In the genomic region with DNA sequence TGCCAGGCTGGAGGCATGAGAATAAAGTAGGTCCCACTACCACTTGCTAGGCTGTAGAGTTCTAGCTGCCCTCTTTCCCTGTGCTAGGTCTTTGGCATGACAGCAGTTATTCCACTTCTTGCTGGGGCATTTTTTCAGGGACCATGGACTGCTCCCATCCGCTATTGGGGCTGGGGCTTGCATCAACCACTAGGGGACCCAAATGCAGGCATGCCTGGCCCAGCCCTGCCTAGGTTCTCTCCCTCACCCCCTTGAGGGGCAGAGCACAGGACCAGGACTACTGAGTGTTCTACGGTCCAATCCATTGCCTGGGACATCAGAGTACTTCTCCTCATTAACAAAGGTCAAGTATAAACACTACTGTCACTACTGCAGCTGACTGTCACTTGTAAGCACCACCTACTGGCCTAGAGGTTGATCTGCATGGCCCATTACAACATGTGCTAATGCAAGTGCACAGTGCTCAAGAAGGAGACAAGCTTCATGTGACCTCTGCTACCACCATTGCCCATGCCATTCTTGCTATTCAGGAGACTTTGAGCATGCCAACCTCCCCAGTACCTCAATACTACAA, we compare ENCODE assay signal across 11 cellular contexts.
DNase-seq lines count a peak whose midpoint lies in the region; ATAC-seq and TF ChIP-seq lines count a peak whose summit lies in the region.
"Had no signal": no experiment of that assay in that cellular context is flagged by ENCODE, and none has a peak within 500 bp of the region (broad histone marks: within the 10 kb centered on the region; RNA-seq: fewer than 3 reads in every experiment).

No MANE protein-coding gene starts in this region.

- peak; percentile 64 for ATAC-seq in GM19455 (IDR thresholded peaks at IDR 0.05; ENCODE audit: unreplicated experiment)
- ATAC-seq: psoas muscle had no signal

- no peak for TF ChIP-seq POLR2A in vagina (IDR thresholded peaks at IDR 0.05)

- intact Hi-C loops in A673 (cut with micrococcal nuclease; ENCODE audit: unreplicated experiment) (no loop called here), vagina (cut with DNase I) (no loop called here)

- peak; percentile 42 for TF ChIP-seq CTCF in A673 (conservative IDR thresholded peaks at IDR 0.05; ENCODE audit: low read depth, low read length)
- peak; percentile 40; the same call in 1 of the 2 replicates for TF ChIP-seq CTCF in LNCaP clone FGC (IDR thresholded peaks at IDR 0.05; ENCODE audit: control insufficient read depth, extremely low read depth, insufficient read depth)
- TF ChIP-seq CTCF in epithelial cell of proximal tubule (conservative IDR thresholded peaks at IDR 0.05; ENCODE audit: low read depth, low read length) = peak; percentile 39
- TF ChIP-seq CTCF in vagina (IDR thresholded peaks at IDR 0.05) = no peak

- H3K4me1 ChIP-seq in A673 (ENCODE audit: insufficient read depth, low read length, poor library complexity, severe bottlenecking) = no peaks in the 10 kb centered on the region
- no peaks in the 10 kb centered on the region for H3K4me1 ChIP-seq in vagina
- H3K4me1 ChIP-seq: psoas muscle had no signal

- no TSS peak for BruUV-seq in A673 (replicated peaks; lab: Mats Ljungman, UMichigan)

- no peak for DNase-seq in A673 (ENCODE audit: low spot score)
- DNase-seq in LNCaP clone FGC (ENCODE audit: low read depth) = no peak
- DNase-seq in epithelial cell of proximal tubule (ENCODE audit: low read depth) = no peak
- DNase-seq in NCI-H446 treated with DMSO at 0.1 percent for 48 hours (lab: John Stamatoyannopoulos, UW) = no peak
- no peak for DNase-seq in NCI-H128 (lab: John Stamatoyannopoulos, UW; ENCODE audit: unreplicated experiment)
- no peak for DNase-seq in NOMO-1 (lab: John Stamatoyannopoulos, UW; ENCODE audit: unreplicated experiment in 2 of 2)
- no peak for DNase-seq in vagina (ENCODE audit: extremely low spot score in 2 of 2)
- DNase-seq: effector CD4-positive, alpha-beta T cell; NCI-H2081; psoas muscle had no signal

- CTCF ChIA-PET in A673 (lab: Charles Lee) = no interaction called here

- H3K9me3 ChIP-seq in A673 (ENCODE audit: low read depth, low read length, poor library complexity, severe bottlenecking) (no peaks in the 10 kb centered on the region), vagina (no peaks in the 10 kb centered on the region)

- H3K4me3 ChIP-seq in A673 (ENCODE audit: low read depth, low read length, poor library complexity, severe bottlenecking) = no peak overlapping the region
- no peak overlapping the region for H3K4me3 ChIP-seq in LNCaP clone FGC (ENCODE audit: low read depth, low read length)
- H3K4me3 ChIP-seq in epithelial cell of proximal tubule (ENCODE audit: low read depth, low read length) = no peak overlapping the region
- H3K4me3 ChIP-seq in vagina = no peak overlapping the region
- H3K4me3 ChIP-seq: psoas muscle had no signal

- no peak overlapping the region for H3K27ac ChIP-seq in A673 (ENCODE audit: low read depth, low read length, poor library complexity, severe bottlenecking)
- H3K27ac ChIP-seq in vagina = no peak overlapping the region
- H3K27ac ChIP-seq: psoas muscle had no signal

- no peaks in the 10 kb centered on the region for H3K27me3 ChIP-seq in A673 (replicated peaks; ENCODE audit: insufficient read depth, low read depth, low read length, poor library complexity)
- no peaks in the 10 kb centered on the region for H3K27me3 ChIP-seq in vagina

- H3K36me3 ChIP-seq in A673 (ENCODE audit: insufficient read depth, low read length, poor library complexity, severe bottlenecking) = no peaks in the 10 kb centered on the region
- H3K36me3 ChIP-seq in vagina = no peaks in the 10 kb centered on the region

- POLR2A ChIA-PET in A673 (lab: Charles Lee; ENCODE audit: low non-redundant PET) = no interaction called here

Comparison
In these comparisons a context has a peak if more than half of its experiments do, and no peak if none do; other contexts are left out.
1. CTCF ChIP-seq: peak in A673 (single experiment), LNCaP clone FGC (single experiment) and epithelial cell of proximal tubule (single experiment); none in vagina (0 of 3).